In the genomic region with DNA sequence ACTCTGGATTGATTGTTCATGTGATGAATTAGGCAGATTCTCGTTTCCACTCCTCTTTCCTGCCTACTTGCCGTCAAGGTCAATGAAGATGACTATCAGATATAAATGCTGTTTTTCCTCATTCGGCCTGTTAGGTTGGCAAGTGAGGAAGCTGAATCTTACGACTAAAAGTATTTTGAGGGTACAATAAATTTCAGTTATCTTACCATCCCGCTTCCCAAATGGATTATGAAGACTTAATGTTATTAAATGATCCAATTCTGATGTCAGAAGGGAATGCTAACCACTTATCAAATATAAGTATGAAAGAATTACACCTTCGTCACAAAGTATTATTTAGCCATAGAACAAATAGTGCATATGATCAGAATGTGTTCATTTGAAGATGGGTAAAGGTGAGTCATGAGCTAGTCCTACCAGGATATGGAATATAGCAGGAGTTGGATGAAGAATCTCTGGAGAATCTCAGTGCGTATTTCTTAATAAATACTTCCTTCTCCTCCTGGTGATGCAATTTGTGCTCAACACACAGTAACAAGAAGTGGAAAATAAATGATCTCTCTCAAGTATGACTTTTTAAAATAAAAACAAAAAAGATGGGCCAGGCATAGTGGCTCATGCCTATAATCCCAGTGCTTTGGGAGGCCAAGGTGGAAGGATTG, we compare ENCODE assay signal across 20 cellular contexts. TPM values are rescaled to one million over a fixed set of nuclear protein-coding genes. Genes with fewer than 3 reads are reported as not detected.
DNase-seq lines count a peak whose midpoint lies in the region; ATAC-seq and TF ChIP-seq lines count a peak whose summit lies in the region.
"Had no signal": no experiment of that assay in that cellular context is flagged by ENCODE, and none has a peak within 500 bp of the region (broad histone marks: within the 10 kb centered on the region; RNA-seq: fewer than 3 reads in every experiment).

No MANE protein-coding gene starts in this region.

- H3K4me3 ChIP-seq in PC-9 (no peak overlapping the region), choroid plexus epithelial cell (ENCODE audit: low read depth, low read length) (no peak overlapping the region), skeletal muscle cell (ENCODE audit: low read depth, low read length) (no peak overlapping the region)
- H3K4me3 ChIP-seq: MG63 had no signal

- no peak overlapping the region for H2AFZ ChIP-seq in PC-9

- no peaks in the 10 kb centered on the region for H3K36me3 ChIP-seq in PC-9 (ENCODE audit: low read depth)
- H3K36me3 ChIP-seq: MG63 had no signal

- no peaks in the 10 kb centered on the region; the same call in 1 of the 2 replicates for H3K9me2 ChIP-seq in PC-9 (ENCODE audit: insufficient read depth)

- peaks cover 9% of the 10 kb centered on the region for H3K4me1 Mint-ChIP-seq in HFFc6 (ENCODE audit: low read depth)
- no peaks in the 10 kb centered on the region for H3K4me1 Mint-ChIP-seq in natural killer cell treated with Interleukin-12 subunit alpha and Interleukin-12 subunit beta and Interleukin-15 and Interleukin-18, amount 100 ng/mL, for 72 hours (ENCODE audit: low read depth in 2 of 2)

- no peak overlapping the region for H3K4me3 Mint-ChIP-seq in HFFc6
- no peak overlapping the region for H3K4me3 Mint-ChIP-seq in natural killer cell treated with Interleukin-12 subunit alpha and Interleukin-12 subunit beta and Interleukin-15 and Interleukin-18, amount 100 ng/mL, for 72 hours

- peak overlapping the region; percentile 70 for H3K27ac ChIP-seq in PC-9
- H3K27ac ChIP-seq: C4-2B, HL-60, RWPE1 had no signal

- H3K27me3 Mint-ChIP-seq in HFFc6 (ENCODE audit: insufficient read depth) = peaks cover 2% of the 10 kb centered on the region; the same call in 1 of the 2 replicates
- H3K27me3 Mint-ChIP-seq in natural killer cell treated with Interleukin-12 subunit alpha and Interleukin-12 subunit beta and Interleukin-15 and Interleukin-18, amount 100 ng/mL, for 72 hours = no peaks in the 10 kb centered on the region

- no peaks in the 10 kb centered on the region for H3K9me3 ChIP-seq in PC-9 (ENCODE audit: insufficient read depth, low read depth)
- H3K9me3 ChIP-seq: MG63 had no signal

- peaks cover 17% of the 10 kb centered on the region for H3K4me1 ChIP-seq in PC-9 (replicated peaks; ENCODE audit: insufficient read depth)

- H3K27ac Mint-ChIP-seq in HFFc6 = 0 out of 2 replicates have a peak overlapping the region, but pooled peaks have one; percentile 3
- H3K27ac Mint-ChIP-seq in natural killer cell treated with Interleukin-12 subunit alpha and Interleukin-12 subunit beta and Interleukin-15 and Interleukin-18, amount 100 ng/mL, for 72 hours = no peak overlapping the region

- no peaks in the 10 kb centered on the region for H3K9me3 Mint-ChIP-seq in HFFc6
- no peaks in the 10 kb centered on the region for H3K9me3 Mint-ChIP-seq in natural killer cell treated with Interleukin-12 subunit alpha and Interleukin-12 subunit beta and Interleukin-15 and Interleukin-18, amount 100 ng/mL, for 72 hours

- peak; percentile 11 for DNase-seq in HFFc6
- DNase-seq in PC-9 = peak in 1 of 2 experiments; percentile 42
- DNase-seq in choroid plexus epithelial cell (ENCODE audit: low read depth) = peak; percentile 28
- DNase-seq in skeletal muscle cell (ENCODE audit: low read depth) = peak; percentile 18
- no peak for DNase-seq in H4 (ENCODE audit: low spot score)
- DNase-seq in natural killer cell treated with Interleukin-12 subunit alpha and Interleukin-12 subunit beta and Interleukin-15 and Interleukin-18, amount 100 ng/mL, for 72 hours (ENCODE audit: low spot score) = no peak
- DNase-seq in NCI-H1436 treated with DMSO at 0.1 percent for 48 hours (lab: John Stamatoyannopoulos, UW) = no peak
- DNase-seq: DMS79, Karpas-422, MG63, NCI-H1105 treated with DMSO at 0.1 percent for 48 hours, NCI-H1694 treated with DMSO at 0.1 percent for 48 hours, NCI-H2107, NCI-H510A treated with DMSO at 0.1 percent for 48 hours, NCI-H82, PC-3, SIG-M5 had no signal

- POLR2A ChIA-PET in PC-9 (lab: Charles Lee; ENCODE audit: unreplicated experiment) = no interaction called here

- CTCF ChIA-PET in PC-9 (lab: Charles Lee) = interaction anchor here (0.6 kb wide), 3 partner anchors 11 to 46 kb away, joined by 3 to 8 read pairs (median 3); no protein-coding TSS in a partner anchor

- H4K20me1 ChIP-seq in PC-9 (ENCODE audit: insufficient read depth) = no peaks in the 10 kb centered on the region

- H3K4me2 ChIP-seq in PC-9 = 0 out of 2 replicates have a peak overlapping the region, but pooled peaks have one; percentile 11

- no peaks in the 10 kb centered on the region for H3K36me3 Mint-ChIP-seq in HFFc6 (ENCODE audit: low read depth)
- H3K36me3 Mint-ChIP-seq in natural killer cell treated with Interleukin-12 subunit alpha and Interleukin-12 subunit beta and Interleukin-15 and Interleukin-18, amount 100 ng/mL, for 72 hours = no peaks in the 10 kb centered on the region

- no TSS peak for BruUV-seq in PC-9 (replicated peaks; lab: Mats Ljungman, UMichigan)

- TF ChIP-seq CTCF in HFFc6 (IDR thresholded peaks at IDR 0.05) (no peak), PC-9 (conservative IDR thresholded peaks at IDR 0.05) (no peak), choroid plexus epithelial cell (conservative IDR thresholded peaks at IDR 0.05; ENCODE audit: low read depth, low read length) (no peak)

- intact Hi-C loops in PC-9 (cut with micrococcal nuclease; ENCODE audit: unreplicated experiment) = no loop called here

- no peaks in the 10 kb centered on the region for H3K79me2 ChIP-seq in PC-9 (ENCODE audit: low read depth)

- peaks cover 15% of the 10 kb centered on the region for H3F3A ChIP-seq in PC-9 (ENCODE audit: insufficient read depth, low read depth)

- H3K27me3 ChIP-seq in PC-9 (ENCODE audit: insufficient read depth, low read depth) = no peaks in the 10 kb centered on the region
- H3K27me3 ChIP-seq: MG63 had no signal

- no peak for ATAC-seq in natural killer cell treated with Interleukin-12 subunit alpha and Interleukin-12 subunit beta and Interleukin-15 and Interleukin-18, amount 100 ng/mL, for 72 hours
- ATAC-seq: PC-3 had no signal

RNA-seq across cellular contexts. Expression of a gene that starts 4.6 kb away (rescaled TPM):
- total RNA-seq in HFFc6 (2021; fragmentation: NEBNext Ultra II Directional; extraction: Animal tissue kit (Norgen Biotek cat#: 25700)) = under 1 TPM; 0.14 to 0.39 (median 0.22) TPM
- 1.7 and 2.0 TPM in 2 replicates for total RNA-seq in PC-9 (2021)
- total RNA-seq in H4 (2014; rRNA removed; shearing (Covaris generic)) = 0.08 TPM in 1 of 2 replicates, not detected in the other
- total RNA-seq in natural killer cell treated with Interleukin-12 subunit alpha and Interleukin-12 subunit beta and Interleukin-15 and Interleukin-18, amount 100 ng/mL, for 72 hours = under 1 TPM; 0.45 to 0.81 TPM

RNA-seq across cellular contexts. Expression of a gene that starts 10.0 kb away (rescaled TPM):
- total RNA-seq in HFFc6 (2021; fragmentation: NEBNext Ultra II Directional; extraction: Animal tissue kit (Norgen Biotek cat#: 25700)) = 1 to 10 TPM in 3 of 6 experiments, under 1 TPM in 3; 0.55 to 2.2 (median 1.2) TPM
- total RNA-seq in PC-9 (2021) = 19.1 and 21.2 TPM in 2 replicates
- 1.7 and 2.0 TPM in 2 replicates for total RNA-seq in H4 (2014; rRNA removed; shearing (Covaris generic))
- total RNA-seq in natural killer cell treated with Interleukin-12 subunit alpha and Interleukin-12 subunit beta and Interleukin-15 and Interleukin-18, amount 100 ng/mL, for 72 hours = 1 to 10 TPM; 2.3 to 3.1 TPM

Comparison
In these comparisons a context has a peak if more than half of its experiments do, and no peak if none do; other contexts are left out.
1. DNase-seq: peak in HFFc6 (single experiment), choroid plexus epithelial cell (single experiment) and skeletal muscle cell (single experiment); none in H4 (single experiment), natural killer cell treated with Interleukin-12 subunit alpha and Interleukin-12 subunit beta and Interleukin-15 and Interleukin-18, amount 100 ng/mL, for 72 hours (single experiment) and NCI-H1436 treated with DMSO at 0.1 percent for 48 hours (single experiment).